ENCODE assay signal across 1 cellular context in the genomic region with DNA sequence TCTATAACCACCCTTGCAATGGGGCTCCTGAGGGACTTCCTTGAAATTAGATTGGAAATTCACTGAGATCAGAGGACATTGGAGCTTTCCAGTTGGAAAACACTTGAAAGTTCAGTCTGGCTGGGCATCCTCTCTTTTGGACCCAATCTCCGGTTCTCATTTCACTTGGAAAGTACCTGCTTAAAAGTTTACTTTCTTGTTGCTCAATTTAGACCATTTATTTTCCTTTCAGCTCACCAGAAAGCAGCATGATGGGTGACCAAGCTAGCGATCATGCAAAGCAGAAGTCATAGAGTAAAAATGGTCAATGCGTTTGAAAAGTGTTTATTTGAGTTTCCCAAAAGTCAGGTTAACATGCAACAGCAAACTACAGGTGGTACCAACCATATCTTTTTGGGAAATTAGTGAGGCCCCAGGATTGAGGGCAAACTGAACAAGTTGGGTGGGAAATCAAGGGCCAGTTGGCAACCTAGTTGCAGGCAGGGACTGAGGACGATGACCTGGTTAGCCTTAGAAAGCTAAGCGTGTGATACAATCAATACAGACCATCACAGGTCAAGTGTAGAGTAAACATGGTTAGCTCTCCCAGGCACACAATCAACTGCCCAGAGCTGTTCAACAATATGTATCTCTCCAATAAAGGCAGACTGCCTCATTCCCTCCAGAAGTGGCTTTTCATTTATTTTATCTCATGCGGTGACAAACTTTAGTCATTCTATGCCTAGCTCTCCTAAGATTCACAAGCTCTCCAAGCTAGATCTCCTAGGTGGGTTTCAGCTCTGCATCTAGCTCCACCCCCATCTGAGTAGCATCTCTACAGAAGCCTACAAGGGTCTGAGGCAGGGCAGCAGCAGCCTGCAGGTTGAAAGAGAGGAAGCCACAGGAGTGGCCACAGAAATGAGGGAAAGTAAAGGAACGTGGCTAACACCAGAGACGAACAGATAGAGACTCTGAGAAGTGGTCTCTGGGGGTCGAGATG.
TF ChIP-seq lines count a peak whose summit lies in the region.

No MANE protein-coding gene starts in this region.

TF ChIP-seq in HepG2, 621 proteins besides CTCF, POLR2A, EP300 and RAD21 (continued from another document and continues in another):
- no peak for TF ChIP-seq CSRNP1 (CRISPR knock-in tag; IDR thresholded peaks at IDR 0.05)
- no peak for TF ChIP-seq ZNF660 (CRISPR knock-in tag; IDR thresholded peaks at IDR 0.05; ENCODE audit: borderline replicate concordance, low read depth)
- peak; percentile 53; the same call in 1 of the 2 replicates for TF ChIP-seq ZNF331 (CRISPR knock-in tag; IDR thresholded peaks at IDR 0.05)
- no peak for TF ChIP-seq ZNF558 (CRISPR knock-in tag; IDR thresholded peaks at IDR 0.05; ENCODE audit: borderline replicate concordance)
- TF ChIP-seq ZFP90 (CRISPR knock-in tag; IDR thresholded peaks at IDR 0.05; ENCODE audit: borderline replicate concordance) = no peak
- no peak for TF ChIP-seq SIN3A (IDR thresholded peaks at IDR 0.05; ENCODE audit: borderline replicate concordance, low read depth, low read length)
- TF ChIP-seq ZNF619 (CRISPR knock-in tag; IDR thresholded peaks at IDR 0.05) = no peak
- no peak for TF ChIP-seq HNRNPUL1 (IDR thresholded peaks at IDR 0.05; ENCODE audit: low read depth, low read length)
- TF ChIP-seq, protein P1, sequence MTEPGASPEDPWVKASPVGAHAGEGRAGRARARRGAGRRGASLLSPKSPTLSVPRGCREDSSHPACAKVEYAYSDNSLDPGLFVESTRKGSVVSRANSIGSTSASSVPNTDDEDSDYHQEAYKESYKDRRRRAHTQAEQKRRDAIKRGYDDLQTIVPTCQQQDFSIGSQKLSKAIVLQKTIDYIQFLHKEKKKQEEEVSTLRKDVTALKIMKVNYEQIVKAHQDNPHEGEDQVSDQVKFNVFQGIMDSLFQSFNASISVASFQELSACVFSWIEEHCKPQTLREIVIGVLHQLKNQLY (CRISPR knock-in tag; IDR thresholded peaks at IDR 0.05) = no peak
- no peak for TF ChIP-seq NCOA5 (CRISPR knock-in tag; IDR thresholded peaks at IDR 0.05)
- no peak for TF ChIP-seq PAWR (CRISPR knock-in tag; IDR thresholded peaks at IDR 0.05; ENCODE audit: borderline replicate concordance)
- TF ChIP-seq ISX (CRISPR knock-in tag; conservative IDR thresholded peaks at IDR 0.05) = no peak
- TF ChIP-seq ZNF280B (CRISPR knock-in tag; IDR thresholded peaks at IDR 0.05; ENCODE audit: borderline replicate concordance) = no peak
- TF ChIP-seq ZNF484 (CRISPR knock-in tag; IDR thresholded peaks at IDR 0.05; ENCODE audit: borderline replicate concordance, low read depth) = no peak
- TF ChIP-seq PAF1 (CRISPR knock-in tag; IDR thresholded peaks at IDR 0.05) = no peak
- TF ChIP-seq ZNF766 (CRISPR knock-in tag; IDR thresholded peaks at IDR 0.05; ENCODE audit: borderline replicate concordance) = no peak
- no peak for TF ChIP-seq ZNF235 (CRISPR knock-in tag; IDR thresholded peaks at IDR 0.05; ENCODE audit: borderline replicate concordance)
- TF ChIP-seq RNF2 (conservative IDR thresholded peaks at IDR 0.05; ENCODE audit: low read depth) = no peak
- TF ChIP-seq ZHX1 (CRISPR knock-in tag; IDR thresholded peaks at IDR 0.05; ENCODE audit: low read depth) = 0 out of 2 replicates have a peak, but pooled peaks have one; percentile 52
- TF ChIP-seq MYPOP (CRISPR knock-in tag; IDR thresholded peaks at IDR 0.05) = no peak
- no peak for TF ChIP-seq KDM1A (CRISPR knock-in tag; IDR thresholded peaks at IDR 0.05)
- TF ChIP-seq ZNF10 (CRISPR knock-in tag; IDR thresholded peaks at IDR 0.05; ENCODE audit: borderline replicate concordance, low read depth) = no peak
- peak; percentile 32; the same call in 1 of the 2 replicates for TF ChIP-seq CREM (IDR thresholded peaks at IDR 0.05)
- no peak for TF ChIP-seq CREM (CRISPR knock-in tag; IDR thresholded peaks at IDR 0.05)
- TF ChIP-seq, protein P2, sequence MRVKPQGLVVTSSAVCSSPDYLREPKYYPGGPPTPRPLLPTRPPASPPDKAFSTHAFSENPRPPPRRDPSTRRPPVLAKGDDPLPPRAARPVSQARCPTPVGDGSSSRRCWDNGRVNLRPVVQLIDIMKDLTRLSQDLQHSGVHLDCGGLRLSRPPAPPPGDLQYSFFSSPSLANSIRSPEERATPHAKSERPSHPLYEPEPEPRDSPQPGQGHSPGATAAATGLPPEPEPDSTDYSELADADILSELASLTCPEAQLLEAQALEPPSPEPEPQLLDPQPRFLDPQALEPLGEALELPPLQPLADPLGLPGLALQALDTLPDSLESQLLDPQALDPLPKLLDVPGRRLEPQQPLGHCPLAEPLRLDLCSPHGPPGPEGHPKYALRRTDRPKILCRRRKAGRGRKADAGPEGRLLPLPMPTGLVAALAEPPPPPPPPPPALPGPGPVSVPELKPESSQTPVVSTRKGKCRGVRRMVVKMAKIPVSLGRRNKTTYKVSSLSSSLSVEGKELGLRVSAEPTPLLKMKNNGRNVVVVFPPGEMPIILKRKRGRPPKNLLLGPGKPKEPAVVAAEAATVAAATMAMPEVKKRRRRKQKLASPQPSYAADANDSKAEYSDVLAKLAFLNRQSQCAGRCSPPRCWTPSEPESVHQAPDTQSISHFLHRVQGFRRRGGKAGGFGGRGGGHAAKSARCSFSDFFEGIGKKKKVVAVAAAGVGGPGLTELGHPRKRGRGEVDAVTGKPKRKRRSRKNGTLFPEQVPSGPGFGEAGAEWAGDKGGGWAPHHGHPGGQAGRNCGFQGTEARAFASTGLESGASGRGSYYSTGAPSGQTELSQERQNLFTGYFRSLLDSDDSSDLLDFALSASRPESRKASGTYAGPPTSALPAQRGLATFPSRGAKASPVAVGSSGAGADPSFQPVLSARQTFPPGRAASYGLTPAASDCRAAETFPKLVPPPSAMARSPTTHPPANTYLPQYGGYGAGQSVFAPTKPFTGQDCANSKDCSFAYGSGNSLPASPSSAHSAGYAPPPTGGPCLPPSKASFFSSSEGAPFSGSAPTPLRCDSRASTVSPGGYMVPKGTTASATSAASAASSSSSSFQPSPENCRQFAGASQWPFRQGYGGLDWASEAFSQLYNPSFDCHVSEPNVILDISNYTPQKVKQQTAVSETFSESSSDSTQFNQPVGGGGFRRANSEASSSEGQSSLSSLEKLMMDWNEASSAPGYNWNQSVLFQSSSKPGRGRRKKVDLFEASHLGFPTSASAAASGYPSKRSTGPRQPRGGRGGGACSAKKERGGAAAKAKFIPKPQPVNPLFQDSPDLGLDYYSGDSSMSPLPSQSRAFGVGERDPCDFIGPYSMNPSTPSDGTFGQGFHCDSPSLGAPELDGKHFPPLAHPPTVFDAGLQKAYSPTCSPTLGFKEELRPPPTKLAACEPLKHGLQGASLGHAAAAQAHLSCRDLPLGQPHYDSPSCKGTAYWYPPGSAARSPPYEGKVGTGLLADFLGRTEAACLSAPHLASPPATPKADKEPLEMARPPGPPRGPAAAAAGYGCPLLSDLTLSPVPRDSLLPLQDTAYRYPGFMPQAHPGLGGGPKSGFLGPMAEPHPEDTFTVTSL (CRISPR knock-in tag; IDR thresholded peaks at IDR 0.05; ENCODE audit: borderline replicate concordance) = peak; percentile 87
- no peak for TF ChIP-seq MATR3 (CRISPR knock-in tag; IDR thresholded peaks at IDR 0.05)
- TF ChIP-seq ATF7-NPFF (CRISPR knock-in tag; IDR thresholded peaks at IDR 0.05; ENCODE audit: low read depth) = no peak
- TF ChIP-seq ZNF704 (CRISPR knock-in tag; IDR thresholded peaks at IDR 0.05; ENCODE audit: borderline replicate concordance) = no peak
- no peak for TF ChIP-seq REXO4 (CRISPR knock-in tag; IDR thresholded peaks at IDR 0.05; ENCODE audit: borderline replicate concordance)
- TF ChIP-seq RARA (CRISPR knock-in tag; IDR thresholded peaks at IDR 0.05) = peak; percentile 89
- no peak for TF ChIP-seq HNF1A (IDR thresholded peaks at IDR 0.05; ENCODE audit: low read depth)
- TF ChIP-seq HNF1A (CRISPR knock-in tag; IDR thresholded peaks at IDR 0.05; ENCODE audit: borderline replicate concordance) = no peak
- TF ChIP-seq HOXA5 (CRISPR knock-in tag; IDR thresholded peaks at IDR 0.05) = no peak
- TF ChIP-seq MBD4 (IDR thresholded peaks at IDR 0.05; ENCODE audit: borderline replicate concordance, low read length) = no peak
- no peak for TF ChIP-seq ZNF788 (CRISPR knock-in tag; IDR thresholded peaks at IDR 0.05; ENCODE audit: borderline replicate concordance)
